1 cellular context compared by ENCODE assay signal in the genomic region with DNA sequence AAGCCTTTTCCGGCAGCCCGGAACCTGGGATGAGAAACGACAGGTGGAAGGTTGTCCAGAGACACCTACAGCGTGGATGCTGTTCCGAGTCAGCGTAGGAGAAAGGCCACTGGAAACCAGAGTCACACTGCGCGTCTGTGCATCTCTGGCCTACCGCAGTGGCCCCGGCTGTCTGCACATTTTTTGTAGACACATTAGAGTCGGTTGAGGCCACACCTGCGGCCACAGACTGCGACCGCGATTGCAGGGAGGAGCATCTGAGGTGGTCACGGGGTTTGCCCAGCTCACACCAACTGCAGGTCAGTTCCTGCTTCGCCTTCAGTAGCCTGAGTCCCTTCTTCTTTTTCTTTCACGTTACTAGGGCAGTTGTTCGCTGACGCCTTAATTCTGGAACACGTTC.
TF ChIP-seq lines count a peak whose summit lies in the region.

No MANE protein-coding gene starts in this region.

TF ChIP-seq in SK-N-SH, 30 proteins besides CTCF, POLR2A, EP300 and RAD21 (continued from another document):
- TF ChIP-seq SIN3A (IDR thresholded peaks at IDR 0.05; ENCODE audit: borderline replicate concordance, low read depth, low read length) (no peak), MXI1 (IDR thresholded peaks at IDR 0.05; ENCODE audit: low read depth, low read length) (no peak), NFIC (IDR thresholded peaks at IDR 0.05; ENCODE audit: borderline replicate concordance) (no peak), FOSL2 (IDR thresholded peaks at IDR 0.05; ENCODE audit: borderline replicate concordance, low read depth) (no peak), JUND (IDR thresholded peaks at IDR 0.05) (no peak), GATA2 (CRISPR knock-in tag; IDR thresholded peaks at IDR 0.05) (no peak), TCF12 (IDR thresholded peaks at IDR 0.05) (no peak), YY1 (IDR thresholded peaks at IDR 0.05; ENCODE audit: low read depth) (no peak), ZBTB33 (IDR thresholded peaks at IDR 0.05; ENCODE audit: borderline replicate concordance, low read depth) (no peak), GABPA (IDR thresholded peaks at IDR 0.05; ENCODE audit: low read depth) (no peak), REST (IDR thresholded peaks at IDR 0.05; ENCODE audit: low read depth, low read length) (no peak), FOXM1 (IDR thresholded peaks at IDR 0.05; ENCODE audit: low read depth) (no peak)
- TF ChIP-seq, protein P1, sequence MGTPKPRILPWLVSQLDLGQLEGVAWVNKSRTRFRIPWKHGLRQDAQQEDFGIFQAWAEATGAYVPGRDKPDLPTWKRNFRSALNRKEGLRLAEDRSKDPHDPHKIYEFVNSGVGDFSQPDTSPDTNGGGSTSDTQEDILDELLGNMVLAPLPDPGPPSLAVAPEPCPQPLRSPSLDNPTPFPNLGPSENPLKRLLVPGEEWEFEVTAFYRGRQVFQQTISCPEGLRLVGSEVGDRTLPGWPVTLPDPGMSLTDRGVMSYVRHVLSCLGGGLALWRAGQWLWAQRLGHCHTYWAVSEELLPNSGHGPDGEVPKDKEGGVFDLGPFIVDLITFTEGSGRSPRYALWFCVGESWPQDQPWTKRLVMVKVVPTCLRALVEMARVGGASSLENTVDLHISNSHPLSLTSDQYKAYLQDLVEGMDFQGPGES (IDR thresholded peaks at IDR 0.05; ENCODE audit: low read depth, low read length) = no peak
- TF ChIP-seq, protein P2, sequence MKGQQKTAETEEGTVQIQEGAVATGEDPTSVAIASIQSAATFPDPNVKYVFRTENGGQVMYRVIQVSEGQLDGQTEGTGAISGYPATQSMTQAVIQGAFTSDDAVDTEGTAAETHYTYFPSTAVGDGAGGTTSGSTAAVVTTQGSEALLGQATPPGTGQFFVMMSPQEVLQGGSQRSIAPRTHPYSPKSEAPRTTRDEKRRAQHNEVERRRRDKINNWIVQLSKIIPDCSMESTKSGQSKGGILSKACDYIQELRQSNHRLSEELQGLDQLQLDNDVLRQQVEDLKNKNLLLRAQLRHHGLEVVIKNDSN (IDR thresholded peaks at IDR 0.05; ENCODE audit: borderline replicate concordance, low read depth) = no peak
